ENCODE assay signal across 23 cellular contexts in the genomic region with DNA sequence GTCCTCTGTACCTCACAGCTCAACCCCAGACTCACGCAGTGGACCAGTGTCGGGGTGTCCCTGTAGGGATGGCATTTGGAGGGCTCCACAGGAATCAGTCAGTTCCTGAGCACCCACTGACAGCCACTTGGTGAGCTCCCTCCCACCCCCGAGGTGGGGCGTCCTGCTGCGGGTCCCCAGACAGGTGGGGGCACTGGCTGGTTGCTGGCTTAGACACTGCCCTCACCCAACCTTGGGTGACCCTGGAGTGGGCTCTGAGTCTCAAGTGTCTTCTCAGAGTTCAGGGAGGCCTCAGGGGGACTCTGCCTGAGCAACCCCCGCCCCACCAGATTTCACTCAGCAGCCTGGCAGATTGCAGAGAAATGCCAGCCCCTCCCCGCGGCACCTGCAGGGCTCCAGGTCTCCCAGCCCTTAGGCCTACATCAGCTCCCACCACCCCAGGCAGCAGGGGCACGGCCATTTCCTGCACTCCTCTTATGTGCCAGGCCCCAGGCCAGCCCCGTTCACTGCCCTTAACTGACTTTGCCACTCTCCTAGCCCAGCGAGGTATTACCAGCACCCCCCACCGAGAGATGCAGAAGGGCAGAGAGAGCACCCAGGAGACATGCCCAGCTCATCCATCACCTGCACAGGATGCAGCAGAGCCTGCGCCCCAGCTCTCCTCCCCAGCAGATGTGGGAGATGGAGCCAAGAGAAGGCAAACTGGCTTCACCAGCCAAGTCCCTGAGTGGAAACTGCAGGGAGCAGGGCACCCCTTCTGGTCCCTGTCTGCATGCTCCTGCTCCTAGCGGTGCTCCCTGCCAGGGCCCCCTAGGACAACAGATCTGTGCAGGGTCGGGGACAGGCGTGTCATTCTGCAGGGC. TPM values are rescaled to one million over a fixed set of nuclear protein-coding genes. Genes with fewer than 3 reads are reported as not detected.
A peak's percentile ranks its signal among the peaks of the same experiment; 100 is the strongest.
DNase-seq lines count a peak whose midpoint lies in the region; ATAC-seq and TF ChIP-seq lines count a peak whose summit lies in the region.
"Had no signal": no experiment of that assay in that cellular context is flagged by ENCODE, and none has a peak within 500 bp of the region (broad histone marks: within the 10 kb centered on the region; RNA-seq: fewer than 3 reads in every experiment).

No MANE protein-coding gene starts in this region.

- H3K27ac ChIP-seq in SJCRH30 (no peak overlapping the region), esophagus muscularis mucosa (replicated peaks in 1 of 4) (no peak overlapping the region)
- H3K27ac ChIP-seq: brain microvascular endothelial cell had no signal

- H3K27me3 ChIP-seq in SJCRH30 (no peaks in the 10 kb centered on the region), esophagus muscularis mucosa (peaks cover 0 to 74% (median 5%) of the 10 kb centered on the region in 4 donors)
- H3K27me3 ChIP-seq: brain microvascular endothelial cell had no signal

- peaks cover 3% of the 10 kb centered on the region for H3K36me3 Mint-ChIP-seq in activated naive CD4-positive, alpha-beta T cell treated with anti-CD3 and anti-CD28 coated beads, Interleukin-2, amount 10 ng/mL, durations not matched to agents 7 days and 5 days
- H3K36me3 Mint-ChIP-seq in mesothelial cell of epicardium, result peaks cover 3% of the 10 kb centered on the region
- peaks cover 8% of the 10 kb centered on the region for H3K36me3 Mint-ChIP-seq in stimulated activated memory B cell treated with anti-CD40 and anti-IgM and Interleukin-4, amounts not matched to agents 10 μg/mL and 1 μg/mL and 100 μg/mL, for 72 hours

- TF ChIP-seq CTCF in mesothelial cell of epicardium (IDR thresholded peaks at IDR 0.05; ENCODE audit: unreplicated experiment), result no peak
- TF ChIP-seq CTCF in esophagus muscularis mucosa (IDR thresholded peaks at IDR 0.05), result no peak

- H3K4me1 ChIP-seq in SJCRH30, result peaks cover 28% of the 10 kb centered on the region
- H3K4me1 ChIP-seq in esophagus muscularis mucosa, result peaks cover 17 to 25% (median 21%) of the 10 kb centered on the region in 4 donors

- H3K4me3 ChIP-seq in SJCRH30 (peak overlapping the region; percentile 80; the same call in 1 of the 2 replicates), esophagus muscularis mucosa (no peak overlapping the region)
- H3K4me3 ChIP-seq: lung had no signal

- H3K27ac Mint-ChIP-seq in activated naive CD4-positive, alpha-beta T cell treated with anti-CD3 and anti-CD28 coated beads, Interleukin-2, amount 10 ng/mL, durations not matched to agents 7 days and 5 days, result no peak overlapping the region
- no peak overlapping the region for H3K27ac Mint-ChIP-seq in mesothelial cell of epicardium
- peak overlapping the region; percentile 53 for H3K27ac Mint-ChIP-seq in stimulated activated memory B cell treated with anti-CD40 and anti-IgM and Interleukin-4, amounts not matched to agents 10 μg/mL and 1 μg/mL and 100 μg/mL, for 72 hours
- H3K27ac Mint-ChIP-seq: nephron progenitor cell had no signal

- peak overlapping the region; percentile 70 for H3K4me3 Mint-ChIP-seq in activated naive CD4-positive, alpha-beta T cell treated with anti-CD3 and anti-CD28 coated beads, Interleukin-2, amount 10 ng/mL, durations not matched to agents 7 days and 5 days
- H3K4me3 Mint-ChIP-seq in mesothelial cell of epicardium, result peak overlapping the region; percentile 81
- no peak overlapping the region for H3K4me3 Mint-ChIP-seq in stimulated activated memory B cell treated with anti-CD40 and anti-IgM and Interleukin-4, amounts not matched to agents 10 μg/mL and 1 μg/mL and 100 μg/mL, for 72 hours

- peaks cover 25% of the 10 kb centered on the region for H3K4me1 Mint-ChIP-seq in activated naive CD4-positive, alpha-beta T cell treated with anti-CD3 and anti-CD28 coated beads, Interleukin-2, amount 10 ng/mL, durations not matched to agents 7 days and 5 days
- H3K4me1 Mint-ChIP-seq in mesothelial cell of epicardium, result peaks cover 34% of the 10 kb centered on the region
- peaks cover 46% of the 10 kb centered on the region for H3K4me1 Mint-ChIP-seq in stimulated activated memory B cell treated with anti-CD40 and anti-IgM and Interleukin-4, amounts not matched to agents 10 μg/mL and 1 μg/mL and 100 μg/mL, for 72 hours

- no peak for ATAC-seq in stimulated activated memory B cell treated with anti-CD40 and anti-IgM and Interleukin-4, amounts not matched to agents 10 μg/mL and 1 μg/mL and 100 μg/mL, for 72 hours
- ATAC-seq: activated CD4-positive, CD25-positive, alpha-beta regulatory T cell treated with anti-CD3 and anti-CD28 coated beads, Interleukin-2, amount 50 U/mL, for 24 hours had no signal

- WGBS in esophagus muscularis mucosa, result 89% methylated on average over 8 of the region's 16 CpGs

- no peak for DNase-seq in activated naive CD4-positive, alpha-beta T cell treated with anti-CD3 and anti-CD28 coated beads, Interleukin-2, amount 10 ng/mL, durations not matched to agents 7 days and 5 days
- no peak for DNase-seq in activated naive CD4-positive, alpha-beta T cell treated with Interleukin-2 at 50 U/mL for 16 hours
- DNase-seq in SJCRH30 (no peak), mesothelial cell of epicardium (ENCODE audit: low spot score in 2 of 2, unreplicated experiment in 2 of 2) (no peak), esophagus muscularis mucosa (ENCODE audit: extremely low spot score) (no peak), NCI-H2029 treated with DMSO at 0.1 percent for 48 hours (lab: John Stamatoyannopoulos, UW) (no peak), dermis blood vessel endothelial cell (no peak)
- DNase-seq: ACHN; activated gamma-delta T cell treated with Interleukin-2 at 50 U/mL for 16 hours; brain microvascular endothelial cell; COR-L47; cortex of kidney; foreskin melanocyte; hypothalamus; Karpas-422; NCI-H1048; NCI-H2081; nephron progenitor cell; stimulated activated CD4-positive, alpha-beta T cell treated with anti-CD3 and anti-CD28 coated beads, Interleukin-4, amount 100 ng/mL, for 24 hours had no signal

- no peak for TF ChIP-seq POLR2A in esophagus muscularis mucosa (IDR thresholded peaks at IDR 0.05; ENCODE audit: low read depth)

- H3K36me3 ChIP-seq in SJCRH30, result peaks cover 8% of the 10 kb centered on the region
- peaks cover 0 to 5% (median 0%) of the 10 kb centered on the region in 4 donors for H3K36me3 ChIP-seq in esophagus muscularis mucosa
- H3K36me3 ChIP-seq: brain microvascular endothelial cell had no signal

- intact Hi-C loops in esophagus muscularis mucosa (cut with DNase I), result no loop called here

- CTCF ChIA-PET in activated naive CD4-positive, alpha-beta T cell treated with anti-CD3 and anti-CD28 coated beads, Interleukin-2, amount 10 ng/mL, durations not matched to agents 7 days and 5 days (lab: Charles Lee), result interaction anchor here (1.2 kb wide), 1 partner anchor 31 kb away, joined by 4 read pairs; no protein-coding TSS in a partner anchor

- H3K9me3 Mint-ChIP-seq in activated naive CD4-positive, alpha-beta T cell treated with anti-CD3 and anti-CD28 coated beads, Interleukin-2, amount 10 ng/mL, durations not matched to agents 7 days and 5 days, result no peaks in the 10 kb centered on the region
- no peaks in the 10 kb centered on the region for H3K9me3 Mint-ChIP-seq in mesothelial cell of epicardium
- H3K9me3 Mint-ChIP-seq in stimulated activated memory B cell treated with anti-CD40 and anti-IgM and Interleukin-4, amounts not matched to agents 10 μg/mL and 1 μg/mL and 100 μg/mL, for 72 hours, result no peaks in the 10 kb centered on the region
- H3K9me3 Mint-ChIP-seq: nephron progenitor cell had no signal

- peaks cover 25% of the 10 kb centered on the region for H3K27me3 Mint-ChIP-seq in activated naive CD4-positive, alpha-beta T cell treated with anti-CD3 and anti-CD28 coated beads, Interleukin-2, amount 10 ng/mL, durations not matched to agents 7 days and 5 days
- no peaks in the 10 kb centered on the region for H3K27me3 Mint-ChIP-seq in mesothelial cell of epicardium (ENCODE audit: low read depth)
- no peaks in the 10 kb centered on the region for H3K27me3 Mint-ChIP-seq in stimulated activated memory B cell treated with anti-CD40 and anti-IgM and Interleukin-4, amounts not matched to agents 10 μg/mL and 1 μg/mL and 100 μg/mL, for 72 hours

- TF ChIP-seq EP300 in esophagus muscularis mucosa (IDR thresholded peaks at IDR 0.05), result no peak

- H3K9me3 ChIP-seq in SJCRH30 (replicated peaks), result no peaks in the 10 kb centered on the region
- no peaks in the 10 kb centered on the region for H3K9me3 ChIP-seq in esophagus muscularis mucosa

RNA-seq across cellular contexts. Expression of a gene that starts 2.4 kb away (rescaled TPM):
- total RNA-seq in SJCRH30 (2014; rRNA removed; shearing (Covaris generic)), result 41.6 and 43.7 TPM in 2 replicates
- total RNA-seq in mesothelial cell of epicardium (59.7 to 65.3 TPM (median 63.6 TPM) in 3 replicates), esophagus muscularis mucosa (10 to 100 TPM in 2 of 4 donors, 1 to 10 TPM in 2; 5.6 to 16.6 (median 11.4) TPM), dermis blood vessel endothelial cell (12.4 and 13.6 TPM in 2 replicates)

RNA-seq across cellular contexts. Expression of a gene that starts 48.0 kb away (rescaled TPM):
- 19.4 and 32.4 TPM in 2 replicates for total RNA-seq in SJCRH30 (2014; rRNA removed; shearing (Covaris generic))
- total RNA-seq in mesothelial cell of epicardium (161 to 172 TPM (median 166 TPM) in 3 replicates), esophagus muscularis mucosa (under 1 TPM in 2 of 4 donors, not detected in 2; 0.33 to 0.58 TPM), dermis blood vessel endothelial cell (0.09 TPM in 1 of 2 replicates, not detected in the other)
- total RNA-seq: HT1080 had no signal

Comparison
In these comparisons a context has a peak if more than half of its experiments do, and no peak if none do; other contexts are left out.
1. RNA of a gene that starts 48.0 kb away (total RNA-seq): 161 to 172 TPM in mesothelial cell of epicardium and 19.4 to 32.4 TPM in SJCRH30; 0.33 to 0.58 TPM in esophagus muscularis mucosa and 0.09 TPM in dermis blood vessel endothelial cell; every median in the first group is over 10 times any median in the second.